3 cellular contexts compared by ENCODE assay signal in genomic region chr4:180994722-180995121, GRCh38.
"Had no signal": no experiment of that assay in that cellular context is flagged by ENCODE, and none has a peak within 500 bp of the region (broad histone marks: within the 10 kb centered on the region; RNA-seq: fewer than 3 reads in every experiment).

No MANE protein-coding gene starts in this region.

- DNase-seq: GDM1, GF-D8 had no signal

- ATAC-seq: GM12878 had no signal

- H3K4me3 ChIP-seq: GM12878 had no signal
